In the genomic region with DNA sequence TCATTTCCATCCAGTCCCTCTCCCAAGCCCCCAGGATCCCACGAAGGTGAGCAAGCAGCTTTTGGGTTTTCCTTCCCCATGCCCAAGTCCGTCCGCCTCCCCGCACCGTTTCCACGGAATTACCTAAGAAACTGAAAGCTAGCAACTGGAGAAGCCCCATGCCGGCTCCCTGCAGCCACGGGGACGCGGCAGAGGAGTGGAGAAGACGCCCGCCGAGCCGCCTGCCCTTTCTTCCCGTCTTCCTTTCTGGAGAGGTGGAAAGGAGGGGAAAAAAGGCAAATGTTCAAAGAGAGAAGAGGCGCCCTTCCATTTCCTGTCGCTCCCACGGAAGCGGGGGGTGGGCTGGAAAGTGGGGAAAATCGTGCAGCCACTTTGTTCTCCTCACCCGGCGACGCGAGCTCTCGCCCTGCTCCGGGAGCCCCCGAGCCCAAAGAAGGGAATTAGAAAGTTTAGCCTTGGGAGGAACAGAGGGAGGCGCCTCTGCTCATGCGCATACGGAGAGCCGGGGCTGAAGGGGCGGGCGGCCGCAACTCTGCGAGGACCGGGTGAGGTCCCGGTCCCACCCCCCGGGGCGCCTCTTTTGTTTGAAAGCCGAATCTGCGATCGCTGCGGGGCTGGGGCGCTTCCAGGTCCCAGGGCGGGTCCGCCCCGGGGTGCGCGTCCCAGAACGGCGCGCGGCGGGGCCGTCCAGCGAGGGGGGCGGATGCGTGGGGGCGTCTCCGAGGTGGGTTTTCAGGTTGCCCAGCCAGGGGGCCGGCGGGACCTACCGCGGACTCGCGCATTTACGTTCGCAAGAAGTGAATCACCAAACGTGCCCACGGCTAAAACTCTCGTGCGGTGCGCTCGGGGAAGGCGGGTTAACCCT, we compare ENCODE assay signal across 8 cellular contexts. TPM values are rescaled to one million over a fixed set of nuclear protein-coding genes. Genes with fewer than 3 reads are reported as not detected.
DNase-seq lines count a peak whose midpoint lies in the region; ATAC-seq and TF ChIP-seq lines count a peak whose summit lies in the region.

TSS of gene LAMB1 (minus strand) at position 436 of the 865 bp plus-strand sequence. CDS start at position 160, 276 bp downstream.

- intact Hi-C loops in CD14-positive monocyte (cut with micrococcal nuclease): no loop called here

- peak within 1 kb of the TSS; percentile 64 to 93 for H3K4me3 Mint-ChIP-seq in CD14-positive monocyte
- peak within 1 kb of the TSS; percentile 63 to 75 (median 64) for H3K4me3 Mint-ChIP-seq in T-cell
- H3K4me3 Mint-ChIP-seq in memory B cell: peak within 1 kb of the TSS; percentile 71

- no peaks in the 10 kb centered on the region for H3K9me3 ChIP-seq in thoracic aorta

- in situ Hi-C loops in endometrial microvascular endothelial cells (cut with HindIII; ENCODE audit: inconsistent ontology term, low pct_unique_long_range_greater_than_20kb, low sequenced_read_pairs): loop anchor here (25.0 kb wide), 1 partner anchor 109 kb away; no protein-coding TSS in a partner anchor

- peaks cover 63 to 80% (median 64%) of the 10 kb centered on the region in 3 donors for H3K27me3 Mint-ChIP-seq in CD14-positive monocyte (ENCODE audit: low read depth in 3 of 3)
- peaks cover 49 to 66% of the 10 kb centered on the region in 2 donors for H3K27me3 Mint-ChIP-seq in T-cell
- H3K27me3 Mint-ChIP-seq in memory B cell: peaks cover 25% of the 10 kb centered on the region

- H3K4me1 Mint-ChIP-seq in CD14-positive monocyte: peaks cover 14% of the 10 kb centered on the region
- peaks cover 13 to 29% (median 29%) of the 10 kb centered on the region in 3 donors for H3K4me1 Mint-ChIP-seq in T-cell
- H3K4me1 Mint-ChIP-seq in memory B cell: peaks cover 7% of the 10 kb centered on the region

- ATAC-seq in T-cell (replicated peaks in 1 of 4): peak in 1 of 4 experiments; percentile 24
- ATAC-seq in memory B cell (ENCODE audit: low read depth): no peak
- ATAC-seq in thoracic aorta (ENCODE audit: insufficient number of reproducible peaks, low FRiP score, low read depth): no peak
- no peak for ATAC-seq in HG02588 (IDR thresholded peaks at IDR 0.05; ENCODE audit: unreplicated experiment)
- no peak for ATAC-seq in GM18858 (IDR thresholded peaks at IDR 0.05; ENCODE audit: unreplicated experiment)

- POLR2A ChIA-PET in T-cell (lab: Charles Lee): no interaction called here

- no peaks in the 10 kb centered on the region for H3K36me3 ChIP-seq in thoracic aorta

- H3K36me3 Mint-ChIP-seq in CD14-positive monocyte (peaks cover 0 to 5% of the 10 kb centered on the region in 2 donors), T-cell (no peaks in the 10 kb centered on the region), memory B cell (peaks cover 3% of the 10 kb centered on the region)

- DNase-seq in CD14-positive monocyte (ENCODE audit: low spot score): no peak
- no peak for DNase-seq in HL-60 (ENCODE audit: low read depth in 1 of 2, low spot score in 1 of 2)
- no peak for DNase-seq in T-cell
- DNase-seq in memory B cell (ENCODE audit: low spot score in 2 of 2): no peak
- no peak for DNase-seq in thoracic aorta (ENCODE audit: low spot score)

- H3K27ac Mint-ChIP-seq in CD14-positive monocyte (no peak within 1 kb of the TSS), T-cell (no peak within 1 kb of the TSS), memory B cell (no peak within 1 kb of the TSS)

- CTCF ChIA-PET in T-cell (lab: Charles Lee): no interaction called here

- TF ChIP-seq CTCF in CD14-positive monocyte (IDR thresholded peaks at IDR 0.05): no peak
- no peak for TF ChIP-seq CTCF in HL-60 (IDR thresholded peaks at IDR 0.05; ENCODE audit: insufficient read depth, low read length)
- no peak for TF ChIP-seq CTCF in thoracic aorta (IDR thresholded peaks at IDR 0.05)

- H3K27me3 ChIP-seq in HL-60 (ENCODE audit: insufficient read depth, poor library complexity, severe bottlenecking): peaks cover 58% of the 10 kb centered on the region
- H3K27me3 ChIP-seq in thoracic aorta (replicated peaks; ENCODE audit: insufficient read depth): no peaks in the 10 kb centered on the region

- H3K27ac ChIP-seq in HL-60 (replicated peaks): no peak within 1 kb of the TSS
- H3K27ac ChIP-seq in thoracic aorta: peak within 1 kb of the TSS; percentile 80 to 84

- H3K9me3 Mint-ChIP-seq in CD14-positive monocyte (peaks cover 0 to 27% (median 3%) of the 10 kb centered on the region in 7 donors), T-cell (no peaks in the 10 kb centered on the region), memory B cell (no peaks in the 10 kb centered on the region)

- H3K4me1 ChIP-seq in thoracic aorta (ENCODE audit: control insufficient read depth in 1 of 2, low read depth in 2 of 2): peaks cover 13 to 49% of the 10 kb centered on the region in 2 donors

- peak within 1 kb of the TSS; percentile 10 for H3K4me3 ChIP-seq in HL-60 (replicated peaks; ENCODE audit: insufficient read depth, low read length)
- H3K4me3 ChIP-seq in thoracic aorta: peak within 1 kb of the TSS; percentile 90

RNA-seq across cellular contexts. Expression of gene LAMB1, which starts in this region (rescaled TPM):
- under 1 TPM in 1 of 2 donors, not detected in 1; 0.42 TPM for polyA plus RNA-seq in CD14-positive monocyte
- total RNA-seq in T-cell: 1 to 10 TPM in 2 of 5 donors, under 1 TPM in 1, not detected in 2; 0.56 to 1.4 (median 1.0) TPM
- total RNA-seq in endometrial microvascular endothelial cells (ENCODE audit: inconsistent ontology term): 262 TPM
- 100 to 1,000 TPM; 144 to 296 TPM for total RNA-seq in thoracic aorta

Comparison
In these comparisons a context has a peak if more than half of its experiments do, and no peak if none do; other contexts are left out.
1. RNA of gene LAMB1 (total RNA-seq): 144 to 296 TPM in thoracic aorta and 262 TPM in endometrial microvascular endothelial cells (single experiment); 0.56 to 1.4 TPM in T-cell; every median in the first group is over 10 times any median in the second.
2. Peak in every context shown above with its lines, with median percentiles within 50 percentile points of each other: H3K4me3 Mint-ChIP-seq.